In the genomic region with DNA sequence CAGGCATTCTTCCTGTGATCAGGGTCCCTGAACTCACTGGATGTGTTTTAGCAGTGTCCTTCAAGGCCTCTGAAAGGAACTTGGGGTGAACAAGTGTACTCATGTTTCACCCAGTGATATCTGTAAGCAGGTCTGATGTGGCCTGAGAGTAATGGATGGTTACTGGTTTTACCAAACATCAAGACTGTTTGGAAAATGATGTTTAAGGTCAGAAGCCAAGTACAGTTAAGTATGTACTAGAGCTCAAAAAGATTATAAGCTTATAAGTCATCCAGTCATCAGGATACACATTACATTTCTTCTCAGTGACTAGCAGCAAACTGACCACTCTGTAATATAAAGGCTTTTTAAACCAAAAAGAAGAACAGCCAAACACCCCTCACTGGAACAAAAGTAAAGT, we compare ENCODE assay signal across 19 cellular contexts.
"Had no signal": no experiment of that assay in that cellular context is flagged by ENCODE, and none has a peak within 500 bp of the region (broad histone marks: within the 10 kb centered on the region; RNA-seq: fewer than 3 reads in every experiment).

No MANE protein-coding gene starts in this region.

- H3K9me3 Mint-ChIP-seq: activated naive CD8-positive, alpha-beta T cell treated with anti-CD3 and anti-CD28 coated beads for 36 hours had no signal

- H3K27me3 ChIP-seq: dorsolateral prefrontal cortex, foreskin keratinocyte, stomach had no signal

- H3K4me1 ChIP-seq: foreskin keratinocyte, lower lobe of right lung, prostate gland had no signal

- H3K27ac Mint-ChIP-seq: activated naive CD8-positive, alpha-beta T cell treated with anti-CD3 and anti-CD28 coated beads for 36 hours; endodermal cell; immature natural killer cell; mesothelial cell of epicardium; nephron progenitor cell; WTC11 had no signal

- H3K4me3 Mint-ChIP-seq: activated naive CD8-positive, alpha-beta T cell treated with anti-CD3 and anti-CD28 coated beads for 36 hours; endodermal cell; immature natural killer cell; mesothelial cell of epicardium; nephron progenitor cell; WTC11 had no signal

- H3K36me3 Mint-ChIP-seq: activated naive CD8-positive, alpha-beta T cell treated with anti-CD3 and anti-CD28 coated beads for 36 hours; immature natural killer cell; mesothelial cell of epicardium had no signal

- DNase-seq: activated CD4-positive, alpha-beta T cell treated with anti-CD3 and anti-CD28 coated beads for 48 hours; activated CD8-positive, alpha-beta memory T cell treated with anti-CD3 and anti-CD28 coated beads, Interleukin-2, amount 50 U/mL, for 48 hours; activated naive CD8-positive, alpha-beta T cell treated with anti-CD3 and anti-CD28 coated beads for 36 hours; anterior cingulate cortex; dorsolateral prefrontal cortex; endodermal cell; foreskin keratinocyte; glutamatergic neuron; immature natural killer cell; left cardiac atrium; lower lobe of right lung; nephron progenitor cell; right cardiac atrium; stomach; T-helper 2 cell had no signal

- H3K36me3 ChIP-seq: lower lobe of right lung, prostate gland, stomach, thoracic aorta had no signal

- H3K4me3 ChIP-seq: dorsolateral prefrontal cortex, lower lobe of right lung, prostate gland, stomach, thoracic aorta had no signal

- H3K27ac ChIP-seq: dorsolateral prefrontal cortex, foreskin keratinocyte, lower lobe of right lung, prostate gland, stomach, thoracic aorta had no signal

- H3K27me3 Mint-ChIP-seq: activated naive CD8-positive, alpha-beta T cell treated with anti-CD3 and anti-CD28 coated beads for 36 hours had no signal

- H3K9me3 ChIP-seq: lower lobe of right lung, prostate gland, thoracic aorta had no signal

- H3K4me1 Mint-ChIP-seq: activated naive CD8-positive, alpha-beta T cell treated with anti-CD3 and anti-CD28 coated beads for 36 hours; endodermal cell; immature natural killer cell; mesothelial cell of epicardium; nephron progenitor cell; WTC11 had no signal
